Comparison of ENCODE assay signal across 2 cellular contexts in genomic region chr10:4943821-4944220, GRCh38.
TF ChIP-seq lines count a peak whose summit lies in the region.

No MANE protein-coding gene starts in this region.

TF ChIP-seq in IMR-90, 13 proteins besides CTCF, POLR2A, EP300 and RAD21:
- TF ChIP-seq MXI1 (IDR thresholded peaks at IDR 0.05; ENCODE audit: borderline replicate concordance, low read depth, low read length) (no peak), NFE2L2 (IDR thresholded peaks at IDR 0.05; ENCODE audit: low read depth, low read length) (no peak), RFX5 (IDR thresholded peaks at IDR 0.05; ENCODE audit: low read depth, low read length) (no peak), BHLHE40 (IDR thresholded peaks at IDR 0.05; ENCODE audit: low read depth, low read length) (no peak), RCOR1 (IDR thresholded peaks at IDR 0.05; ENCODE audit: insufficient replicate concordance, low read length) (no peak)

TF ChIP-seq in H1, 55 proteins besides CTCF, POLR2A, EP300 and RAD21:
- TF ChIP-seq MAX (IDR thresholded peaks at IDR 0.05) = no peak
- no peak for TF ChIP-seq SIRT6 (IDR thresholded peaks at IDR 0.05; ENCODE audit: low read length)
- TF ChIP-seq ZNF274 (IDR thresholded peaks at IDR 0.05; ENCODE audit: borderline replicate concordance, extremely low read depth, low read length) = no peak
- no peak for TF ChIP-seq TAF1 (IDR thresholded peaks at IDR 0.05; ENCODE audit: low read depth, low read length)
